ENCODE assay signal across 7 cellular contexts in the genomic region with DNA sequence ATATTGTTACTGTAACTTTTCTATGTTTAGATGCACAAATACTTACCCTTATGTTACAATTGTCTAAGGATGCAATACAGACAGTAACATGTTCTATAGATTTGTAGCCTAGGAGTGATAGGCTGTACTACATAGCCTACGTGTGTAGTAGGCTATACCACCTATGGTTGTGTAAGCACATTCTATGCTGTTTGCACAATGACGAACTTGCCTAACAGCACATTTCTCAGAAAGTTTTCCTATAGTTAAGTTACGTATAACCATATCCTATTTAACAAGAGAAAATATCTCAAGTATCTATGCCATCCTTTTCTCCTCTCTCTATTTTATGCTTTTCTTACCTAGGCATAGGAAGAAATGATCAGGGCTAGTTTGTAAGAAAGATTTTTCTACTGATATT.
"Had no signal": no experiment of that assay in that cellular context is flagged by ENCODE, and none has a peak within 500 bp of the region (broad histone marks: within the 10 kb centered on the region; RNA-seq: fewer than 3 reads in every experiment).

No MANE protein-coding gene starts in this region.

- H3K4me3 ChIP-seq: GM12878 had no signal

- DNase-seq: GDM1, GF-D8 had no signal

- ATAC-seq: GM12878 had no signal

- FAIRE-seq: G401.6, GM12878, GM12892, GM18507, GM19239 had no signal
